Comparison of ENCODE assay signal across 8 cellular contexts in the genomic region with DNA sequence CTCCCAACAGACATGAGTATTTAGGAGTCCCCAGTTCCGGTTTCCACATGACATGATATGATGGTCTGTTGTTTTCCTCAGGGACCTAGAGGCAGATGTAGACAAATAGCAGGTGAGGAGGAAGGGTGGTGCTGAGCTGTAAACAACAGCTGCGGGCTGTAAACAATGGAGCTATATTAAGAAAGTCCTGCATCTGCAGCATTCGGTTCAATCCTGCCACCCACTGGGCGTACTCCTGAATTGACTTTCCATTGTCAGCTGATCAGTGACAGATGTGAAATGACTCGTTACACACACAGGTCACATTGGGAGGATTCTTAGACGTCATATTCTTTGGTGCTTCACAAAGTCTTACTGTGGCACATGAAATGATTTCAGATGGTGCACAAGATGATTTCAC. TPM values are rescaled to one million over a fixed set of nuclear protein-coding genes. Genes with fewer than 3 reads are reported as not detected.
A peak's percentile ranks its signal among the peaks of the same experiment; 100 is the strongest.
DNase-seq lines count a peak whose midpoint lies in the region; ATAC-seq, FAIRE-seq and TF ChIP-seq lines count a peak whose summit lies in the region.

No MANE protein-coding gene starts in this region.

- no peaks in the 10 kb centered on the region for H4K20me1 ChIP-seq in Loucy (ENCODE audit: insufficient read depth, low read length, poor library complexity, severe bottlenecking)

- no peak overlapping the region for H3K27ac ChIP-seq in WERI-Rb-1
- peak overlapping the region; percentile 20 for H3K27ac ChIP-seq in left ventricle myocardium inferior (replicated peaks)

- H3K9me2 ChIP-seq in Loucy (replicated peaks; ENCODE audit: low read depth, low read length) = no peaks in the 10 kb centered on the region

- peak; percentile 76 for TF ChIP-seq CTCF in Loucy (conservative IDR thresholded peaks at IDR 0.05; ENCODE audit: low read length)
- TF ChIP-seq CTCF in WERI-Rb-1 (IDR thresholded peaks at IDR 0.05; ENCODE audit: low read depth, low read length) = peak; percentile 51; the same call in 1 of the 2 replicates
- TF ChIP-seq CTCF in left ventricle myocardium inferior (IDR thresholded peaks at IDR 0.05; ENCODE audit: borderline replicate concordance) = peak; percentile 65

- H3K4me1 ChIP-seq in Loucy (ENCODE audit: insufficient read depth, low read length, poor library complexity, severe bottlenecking) (peaks cover 10% of the 10 kb centered on the region), left ventricle myocardium inferior (no peaks in the 10 kb centered on the region)

- H3K9me3 Mint-ChIP-seq in stimulated activated memory B cell treated with anti-CD40 and anti-IgM and Interleukin-4, amounts not matched to agents 10 μg/mL and 1 μg/mL and 100 μg/mL, for 72 hours = no peaks in the 10 kb centered on the region

- H3K36me3 Mint-ChIP-seq in stimulated activated memory B cell treated with anti-CD40 and anti-IgM and Interleukin-4, amounts not matched to agents 10 μg/mL and 1 μg/mL and 100 μg/mL, for 72 hours = no peaks in the 10 kb centered on the region

- no peaks in the 10 kb centered on the region for H3K9me3 ChIP-seq in Loucy (ENCODE audit: insufficient read depth, low read depth, low read length)
- H3K9me3 ChIP-seq in WERI-Rb-1 (ENCODE audit: severe bottlenecking) = no peaks in the 10 kb centered on the region
- no peaks in the 10 kb centered on the region for H3K9me3 ChIP-seq in left ventricle myocardium inferior (replicated peaks)

- peaks cover 47% of the 10 kb centered on the region for H3K27me3 Mint-ChIP-seq in stimulated activated memory B cell treated with anti-CD40 and anti-IgM and Interleukin-4, amounts not matched to agents 10 μg/mL and 1 μg/mL and 100 μg/mL, for 72 hours

- no peaks in the 10 kb centered on the region for H3K79me2 ChIP-seq in Loucy (ENCODE audit: insufficient read depth, low read length)

- no peaks in the 10 kb centered on the region for H3K27me3 ChIP-seq in Loucy (ENCODE audit: insufficient read depth, low read length, poor library complexity, severe bottlenecking)
- no peaks in the 10 kb centered on the region for H3K27me3 ChIP-seq in WERI-Rb-1 (ENCODE audit: insufficient read depth, low read depth, severe bottlenecking)
- H3K27me3 ChIP-seq in left ventricle myocardium inferior (ENCODE audit: low read depth) = no peaks in the 10 kb centered on the region

- H2AFZ ChIP-seq in Loucy (ENCODE audit: low read length) = no peak overlapping the region

- no peak overlapping the region for H3K4me2 ChIP-seq in Loucy (ENCODE audit: low read depth, low read length, poor library complexity, severe bottlenecking)

- H3F3A ChIP-seq in Loucy (ENCODE audit: low read depth) = no peaks in the 10 kb centered on the region

- peak; percentile 97 for ATAC-seq in HG02571 (IDR thresholded peaks at IDR 0.05; ENCODE audit: unreplicated experiment)
- ATAC-seq in stimulated activated memory B cell treated with anti-CD40 and anti-IgM and Interleukin-4, amounts not matched to agents 10 μg/mL and 1 μg/mL and 100 μg/mL, for 72 hours = peak; percentile 55

- FAIRE-seq in GM12892 (lab: Jason Lieb, UNC) = peak; percentile 98

- H3K4me3 ChIP-seq in Loucy (ENCODE audit: low read length, poor library complexity, severe bottlenecking) = no peak overlapping the region
- H3K4me3 ChIP-seq in WERI-Rb-1 (ENCODE audit: low read depth, low read length) = no peak overlapping the region
- no peak overlapping the region for H3K4me3 ChIP-seq in left ventricle myocardium inferior

- DNase-seq in AG08396 (ENCODE audit: low spot score) = peak; percentile 28
- peak; percentile 12 for DNase-seq in GM12892 (ENCODE audit: insufficient read length)
- peak; percentile 39 for DNase-seq in WERI-Rb-1
- peak; percentile 35 for DNase-seq in left ventricle myocardium inferior
- DNase-seq in NCI-H446 treated with DMSO at 0.1 percent for 48 hours (lab: John Stamatoyannopoulos, UW) = no peak

- intact Hi-C loops in left ventricle myocardium inferior (cut with micrococcal nuclease) = no loop called here

- H3K9ac ChIP-seq in Loucy (ENCODE audit: low read depth, low read length, poor library complexity, severe bottlenecking) = no peak overlapping the region

- no peak overlapping the region for H3K4me3 Mint-ChIP-seq in stimulated activated memory B cell treated with anti-CD40 and anti-IgM and Interleukin-4, amounts not matched to agents 10 μg/mL and 1 μg/mL and 100 μg/mL, for 72 hours

- H3K4me1 Mint-ChIP-seq in stimulated activated memory B cell treated with anti-CD40 and anti-IgM and Interleukin-4, amounts not matched to agents 10 μg/mL and 1 μg/mL and 100 μg/mL, for 72 hours = no peaks in the 10 kb centered on the region

- TF ChIP-seq POLR2A in GM12892 (IDR thresholded peaks at IDR 0.05; ENCODE audit: low read depth, low read length) = no peak

- no peaks in the 10 kb centered on the region for H3K36me3 ChIP-seq in Loucy (ENCODE audit: insufficient read depth, low read length)
- no peaks in the 10 kb centered on the region for H3K36me3 ChIP-seq in WERI-Rb-1
- H3K36me3 ChIP-seq in left ventricle myocardium inferior = no peaks in the 10 kb centered on the region

- no peak overlapping the region for H3K27ac Mint-ChIP-seq in stimulated activated memory B cell treated with anti-CD40 and anti-IgM and Interleukin-4, amounts not matched to agents 10 μg/mL and 1 μg/mL and 100 μg/mL, for 72 hours

RNA-seq across cellular contexts. Expression of gene RAG1, which starts 26.8 kb away (rescaled TPM):
- 0.06 TPM for polyA plus RNA-seq in GM12892 (2012; ENCODE audit: missing spikeins)
- 1.6 TPM for total RNA-seq in left ventricle myocardium inferior

RNA-seq across cellular contexts. Expression of gene TRAF6, which starts 30.9 kb away (rescaled TPM):
- polyA plus RNA-seq in GM12892 (2012; ENCODE audit: missing spikeins) = 4.2 TPM
- 12.9 TPM for total RNA-seq in left ventricle myocardium inferior

RNA-seq across cellular contexts. Expression of gene IFTAP, which starts 53.3 kb away (rescaled TPM):
- polyA plus RNA-seq in GM12892 (2012; ENCODE audit: missing spikeins) = 8.4 TPM
- 50.1 TPM for total RNA-seq in left ventricle myocardium inferior

RNA-seq across cellular contexts. Expression of gene RAG2, which starts 57.0 kb away (rescaled TPM):
- not detected for polyA plus RNA-seq in GM12892 (2012; ENCODE audit: missing spikeins)
- total RNA-seq in left ventricle myocardium inferior = not detected
